In the genomic region with DNA sequence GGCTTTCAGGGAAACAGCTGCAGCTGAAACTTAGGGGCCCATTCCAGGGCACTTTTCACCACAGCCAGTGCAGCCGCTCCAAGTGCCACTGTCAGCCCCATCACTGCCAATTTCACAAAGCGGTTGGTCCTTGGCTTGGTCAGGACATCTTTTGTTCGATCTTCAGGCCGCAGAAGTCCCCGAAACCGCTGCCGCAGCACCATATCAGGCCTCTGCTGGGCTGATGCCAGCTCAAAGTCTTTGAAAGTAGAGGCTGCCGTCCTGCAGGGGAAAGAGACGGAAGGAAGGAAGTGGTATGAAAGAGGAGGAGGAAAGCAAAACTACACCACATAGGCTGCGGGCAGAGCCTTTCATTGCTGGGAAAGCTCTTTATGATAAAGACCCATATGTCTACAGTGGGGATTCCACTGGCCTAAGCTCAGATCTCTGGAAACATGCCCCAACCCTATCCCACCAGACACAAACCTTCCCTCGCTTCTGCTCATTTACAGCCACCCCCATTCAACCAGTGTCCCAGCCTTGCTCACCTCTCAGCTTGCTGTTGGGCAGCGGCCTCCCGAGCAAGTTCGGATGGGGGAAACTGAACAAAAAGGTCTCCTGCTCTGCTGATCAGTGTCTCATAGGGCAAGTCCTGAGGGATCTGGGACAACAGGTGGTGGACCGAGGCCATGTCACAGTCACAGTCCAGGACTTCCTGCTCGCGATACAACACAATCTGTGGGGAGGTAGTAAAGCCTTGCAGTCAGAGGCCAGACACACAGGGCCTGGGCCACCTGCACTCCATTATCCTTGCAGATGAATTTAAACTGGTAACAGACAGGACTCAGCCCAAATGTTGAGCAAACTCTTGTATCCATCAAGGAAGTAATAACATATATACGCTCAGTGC, we compare ENCODE assay signal across 9 cellular contexts. TPM values are rescaled to one million over a fixed set of nuclear protein-coding genes. Genes with fewer than 3 reads are reported as not detected.
A peak's percentile ranks its signal among the peaks of the same experiment; 100 is the strongest.
DNase-seq lines count a peak whose midpoint lies in the region; ATAC-seq and TF ChIP-seq lines count a peak whose summit lies in the region.
"Had no signal": no experiment of that assay in that cellular context is flagged by ENCODE, and none has a peak within 500 bp of the region (broad histone marks: within the 10 kb centered on the region; RNA-seq: fewer than 3 reads in every experiment).

No MANE protein-coding gene starts in this region.

- H3K9me3 Mint-ChIP-seq in CD14-positive monocyte (no peaks in the 10 kb centered on the region), WTC11 (no peaks in the 10 kb centered on the region)
- no peaks in the 10 kb centered on the region for H3K9me3 Mint-ChIP-seq in activated T-helper 2 cell treated with anti-CD3 and anti-CD28 coated beads, Interferon-gamma antibody, Interleukin-2, Interleukin-4, amounts not matched to agents 10 μg/mL and 5 μg/mL and 100 μg/mL, durations not matched to agents 14 hours and 24 hours and 36 hours
- H3K9me3 Mint-ChIP-seq in natural killer cell treated with Interleukin-12 subunit alpha and Interleukin-12 subunit beta and Interleukin-15 and Interleukin-18, amount 100 ng/mL, for 72 hours = no peaks in the 10 kb centered on the region

- H3K27me3 Mint-ChIP-seq in CD14-positive monocyte (ENCODE audit: low read depth in 3 of 3) (peaks cover 0 to 2% (median 1%) of the 10 kb centered on the region in 3 donors), WTC11 (ENCODE audit: low read depth) (peaks cover 34% of the 10 kb centered on the region)
- no peaks in the 10 kb centered on the region for H3K27me3 Mint-ChIP-seq in activated T-helper 2 cell treated with anti-CD3 and anti-CD28 coated beads, Interferon-gamma antibody, Interleukin-2, Interleukin-4, amounts not matched to agents 10 μg/mL and 5 μg/mL and 100 μg/mL, durations not matched to agents 14 hours and 24 hours and 36 hours (ENCODE audit: low read depth)
- H3K27me3 Mint-ChIP-seq in natural killer cell treated with Interleukin-12 subunit alpha and Interleukin-12 subunit beta and Interleukin-15 and Interleukin-18, amount 100 ng/mL, for 72 hours = no peaks in the 10 kb centered on the region

- H3K27ac ChIP-seq in SJCRH30 = peak overlapping the region; percentile 47

- H3K27ac Mint-ChIP-seq in CD14-positive monocyte = peak overlapping the region in 5 of 7 donors; percentile 33 to 79 (median 74)
- peak overlapping the region; percentile 64 for H3K27ac Mint-ChIP-seq in activated T-helper 2 cell treated with anti-CD3 and anti-CD28 coated beads, Interferon-gamma antibody, Interleukin-2, Interleukin-4, amounts not matched to agents 10 μg/mL and 5 μg/mL and 100 μg/mL, durations not matched to agents 14 hours and 24 hours and 36 hours
- peak overlapping the region; percentile 95 to 96 for H3K27ac Mint-ChIP-seq in natural killer cell treated with Interleukin-12 subunit alpha and Interleukin-12 subunit beta and Interleukin-15 and Interleukin-18, amount 100 ng/mL, for 72 hours
- no peak overlapping the region for H3K27ac Mint-ChIP-seq in WTC11

- peaks cover 49% of the 10 kb centered on the region for H3K36me3 ChIP-seq in SJCRH30

- H3K27me3 ChIP-seq in SJCRH30 = no peaks in the 10 kb centered on the region

- H3K36me3 Mint-ChIP-seq in CD14-positive monocyte (peaks cover 64 to 90% of the 10 kb centered on the region in 2 donors), WTC11 (peaks cover 58% of the 10 kb centered on the region)
- peaks cover 89% of the 10 kb centered on the region for H3K36me3 Mint-ChIP-seq in activated T-helper 2 cell treated with anti-CD3 and anti-CD28 coated beads, Interferon-gamma antibody, Interleukin-2, Interleukin-4, amounts not matched to agents 10 μg/mL and 5 μg/mL and 100 μg/mL, durations not matched to agents 14 hours and 24 hours and 36 hours (ENCODE audit: low read depth)
- H3K36me3 Mint-ChIP-seq in natural killer cell treated with Interleukin-12 subunit alpha and Interleukin-12 subunit beta and Interleukin-15 and Interleukin-18, amount 100 ng/mL, for 72 hours = peaks cover 33% of the 10 kb centered on the region

- peak overlapping the region; percentile 56 to 64 for H3K4me3 Mint-ChIP-seq in CD14-positive monocyte
- peak overlapping the region; percentile 71 for H3K4me3 Mint-ChIP-seq in activated T-helper 2 cell treated with anti-CD3 and anti-CD28 coated beads, Interferon-gamma antibody, Interleukin-2, Interleukin-4, amounts not matched to agents 10 μg/mL and 5 μg/mL and 100 μg/mL, durations not matched to agents 14 hours and 24 hours and 36 hours (ENCODE audit: low read depth)
- H3K4me3 Mint-ChIP-seq in natural killer cell treated with Interleukin-12 subunit alpha and Interleukin-12 subunit beta and Interleukin-15 and Interleukin-18, amount 100 ng/mL, for 72 hours = peak overlapping the region; percentile 82
- H3K4me3 Mint-ChIP-seq in WTC11 = no peak overlapping the region

- no peak overlapping the region for H3K4me3 ChIP-seq in SJCRH30

- TF ChIP-seq CTCF in CD14-positive monocyte (IDR thresholded peaks at IDR 0.05) = no peak
- no peak for TF ChIP-seq CTCF in WTC11 (IDR thresholded peaks at IDR 0.05)

- CTCF ChIA-PET in WTC11 (lab: Charles Lee) = no interaction called here

- peak; percentile 88 to 92 for ATAC-seq in natural killer cell treated with Interleukin-12 subunit alpha and Interleukin-12 subunit beta and Interleukin-15 and Interleukin-18, amount 100 ng/mL, for 72 hours
- no peak for ATAC-seq in GM19455 (IDR thresholded peaks at IDR 0.05; ENCODE audit: unreplicated experiment)
- no peak for ATAC-seq in WTC11

- H3K4me1 Mint-ChIP-seq in CD14-positive monocyte (peaks cover 29% of the 10 kb centered on the region), WTC11 (peaks cover 14% of the 10 kb centered on the region)
- peaks cover 54% of the 10 kb centered on the region for H3K4me1 Mint-ChIP-seq in activated T-helper 2 cell treated with anti-CD3 and anti-CD28 coated beads, Interferon-gamma antibody, Interleukin-2, Interleukin-4, amounts not matched to agents 10 μg/mL and 5 μg/mL and 100 μg/mL, durations not matched to agents 14 hours and 24 hours and 36 hours (ENCODE audit: low read depth)
- H3K4me1 Mint-ChIP-seq in natural killer cell treated with Interleukin-12 subunit alpha and Interleukin-12 subunit beta and Interleukin-15 and Interleukin-18, amount 100 ng/mL, for 72 hours (ENCODE audit: low read depth in 2 of 2) = peaks cover 65 to 77% of the 10 kb centered on the region in 2 donors

- intact Hi-C loops in CD14-positive monocyte (cut with micrococcal nuclease) = loop anchor here in 1 of 2 donors (10.0 kb wide), 1 partner anchor 46 kb away; no protein-coding TSS in a partner anchor
- intact Hi-C loops in activated T-helper 2 cell treated with anti-CD3 and anti-CD28 coated beads, Interferon-gamma antibody, Interleukin-2, Interleukin-4, amounts not matched to agents 10 μg/mL and 5 μg/mL and 100 μg/mL, durations not matched to agents 14 hours and 24 hours and 36 hours (cut with micrococcal nuclease) = loop anchor here (1.0 to 2.0 kb wide), 2 partner anchors 23 to 58 kb away; partner anchors contain the start of genes TBC1D20 and TRIB3

- DNase-seq in CD14-positive monocyte (ENCODE audit: low spot score) (no peak), SJCRH30 (peak; percentile 42 to 72), WTC11 (ENCODE audit: low spot score) (no peak), RKO (ENCODE audit: low spot score) (no peak), hippocampal formation (lab: John Stamatoyannopoulos, UW) (no peak)
- peak; percentile 55 for DNase-seq in activated T-helper 2 cell treated with anti-CD3 and anti-CD28 coated beads, Interferon-gamma antibody, Interleukin-2, Interleukin-4, amounts not matched to agents 10 μg/mL and 5 μg/mL and 100 μg/mL, durations not matched to agents 14 hours and 24 hours and 36 hours (ENCODE audit: low spot score)
- DNase-seq in natural killer cell treated with Interleukin-12 subunit alpha and Interleukin-12 subunit beta and Interleukin-15 and Interleukin-18, amount 100 ng/mL, for 72 hours (ENCODE audit: low spot score) = peak; percentile 86
- DNase-seq: NCI-H2107 had no signal

- POLR2A ChIA-PET in WTC11 (lab: Charles Lee) = no interaction called here

- H3K9me3 ChIP-seq in SJCRH30 (replicated peaks) = no peaks in the 10 kb centered on the region

- H3K4me1 ChIP-seq in SJCRH30 = peaks cover 26% of the 10 kb centered on the region

TF ChIP-seq in WTC11, 78 proteins besides CTCF, POLR2A, EP300 and RAD21 (continues in another document):
- no peak for TF ChIP-seq ZNF263 (CRISPR knock-in tag; IDR thresholded peaks at IDR 0.05; ENCODE audit: low read depth)

RNA-seq across cellular contexts. Expression of gene TBC1D20, which starts 23.5 kb away (rescaled TPM):
- 10 to 100 TPM; 10.5 to 11.3 TPM for polyA plus RNA-seq in CD14-positive monocyte
- total RNA-seq in SJCRH30 (2014; rRNA removed; shearing (Covaris generic)) = 31.8 and 33.0 TPM in 2 replicates
- 30.1 and 31.5 TPM in 2 replicates for total RNA-seq in activated T-helper 2 cell treated with anti-CD3 and anti-CD28 coated beads, Interferon-gamma antibody, Interleukin-2, Interleukin-4, amounts not matched to agents 10 μg/mL and 5 μg/mL and 100 μg/mL, durations not matched to agents 14 hours and 24 hours and 36 hours
- 10 to 100 TPM; 46.4 to 56.8 TPM for total RNA-seq in natural killer cell treated with Interleukin-12 subunit alpha and Interleukin-12 subunit beta and Interleukin-15 and Interleukin-18, amount 100 ng/mL, for 72 hours
- 14.6 to 15.6 TPM (median 15.4 TPM) in 3 replicates for total RNA-seq in WTC11 (2021)

RNA-seq across cellular contexts. Expression of gene RBCK1, which starts 30.7 kb away (rescaled TPM):
- polyA plus RNA-seq in CD14-positive monocyte = 10 to 100 TPM; 66.8 to 70.8 TPM
- total RNA-seq in SJCRH30 (2014; rRNA removed; shearing (Covaris generic)) = 26.1 and 28.5 TPM in 2 replicates
- total RNA-seq in activated T-helper 2 cell treated with anti-CD3 and anti-CD28 coated beads, Interferon-gamma antibody, Interleukin-2, Interleukin-4, amounts not matched to agents 10 μg/mL and 5 μg/mL and 100 μg/mL, durations not matched to agents 14 hours and 24 hours and 36 hours = 112 and 118 TPM in 2 replicates
- total RNA-seq in natural killer cell treated with Interleukin-12 subunit alpha and Interleukin-12 subunit beta and Interleukin-15 and Interleukin-18, amount 100 ng/mL, for 72 hours = 100 to 1,000 TPM; 157 to 159 TPM
- 65.0 to 75.2 TPM (median 69.5 TPM) in 3 replicates for total RNA-seq in WTC11 (2021)

RNA-seq across cellular contexts. Expression of gene TRIB3, which starts 58.3 kb away (rescaled TPM):
- polyA plus RNA-seq in CD14-positive monocyte = 1 to 10 TPM; 8.0 to 9.4 TPM
- 11.3 and 12.4 TPM in 2 replicates for total RNA-seq in SJCRH30 (2014; rRNA removed; shearing (Covaris generic))
- 31.6 and 32.2 TPM in 2 replicates for total RNA-seq in activated T-helper 2 cell treated with anti-CD3 and anti-CD28 coated beads, Interferon-gamma antibody, Interleukin-2, Interleukin-4, amounts not matched to agents 10 μg/mL and 5 μg/mL and 100 μg/mL, durations not matched to agents 14 hours and 24 hours and 36 hours
- total RNA-seq in natural killer cell treated with Interleukin-12 subunit alpha and Interleukin-12 subunit beta and Interleukin-15 and Interleukin-18, amount 100 ng/mL, for 72 hours = 10 to 100 TPM; 18.0 to 21.6 TPM
- 7.8 to 9.2 TPM (median 8.7 TPM) in 3 replicates for total RNA-seq in WTC11 (2021)

Comparison
In these comparisons a context has a peak if more than half of its experiments do, and no peak if none do; other contexts are left out.
1. DNase-seq: peak in SJCRH30 (2 of 2), activated T-helper 2 cell treated with anti-CD3 and anti-CD28 coated beads, Interferon-gamma antibody, Interleukin-2, Interleukin-4, amounts not matched to agents 10 μg/mL and 5 μg/mL and 100 μg/mL, durations not matched to agents 14 hours and 24 hours and 36 hours (single experiment) and natural killer cell treated with Interleukin-12 subunit alpha and Interleukin-12 subunit beta and Interleukin-15 and Interleukin-18, amount 100 ng/mL, for 72 hours (single experiment); none in CD14-positive monocyte (single experiment), WTC11 (single experiment), RKO (single experiment) and hippocampal formation (0 of 2).
2. ATAC-seq: peak in natural killer cell treated with Interleukin-12 subunit alpha and Interleukin-12 subunit beta and Interleukin-15 and Interleukin-18, amount 100 ng/mL, for 72 hours (2 of 2); none in GM19455 (single experiment) and WTC11 (single experiment).